8 cellular contexts compared by ENCODE assay signal in the genomic region with DNA sequence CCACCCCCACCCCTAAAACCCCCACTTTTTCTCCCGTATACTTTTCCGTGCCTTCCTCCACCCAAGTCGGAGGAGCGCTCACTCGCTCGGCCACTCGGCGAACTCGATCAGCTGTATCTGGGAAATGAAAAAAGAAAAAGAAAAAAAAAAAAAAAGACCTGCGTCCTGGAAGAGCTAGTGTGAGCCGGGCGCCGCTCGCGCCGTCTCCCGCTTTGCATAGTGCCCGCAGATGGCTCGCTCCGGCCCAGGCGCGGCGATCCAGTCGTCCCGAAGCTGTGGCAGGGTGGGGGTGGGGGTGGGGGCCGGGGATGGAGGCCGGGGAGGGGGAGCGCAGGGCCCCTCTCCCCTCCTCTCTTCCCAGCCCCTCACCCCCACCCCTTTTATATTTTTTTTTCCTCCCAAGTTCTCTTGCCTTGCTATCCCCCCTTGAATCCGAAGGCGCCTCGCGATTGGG. TPM values are rescaled to one million over a fixed set of nuclear protein-coding genes. Genes with fewer than 3 reads are reported as not detected.
DNase-seq lines count a peak whose midpoint lies in the region; ATAC-seq and TF ChIP-seq lines count a peak whose summit lies in the region.

No MANE protein-coding gene starts in this region.

- H3K9me3 ChIP-seq in H9 (ENCODE audit: control insufficient read depth, low read depth, low read length): no peaks in the 10 kb centered on the region
- no peaks in the 10 kb centered on the region for H3K9me3 ChIP-seq in endodermal cell (ENCODE audit: control insufficient read depth, low read length)

- H3K27ac Mint-ChIP-seq in H9 (peak overlapping the region; percentile 70 to 98 (median 82); a peak in 4 of 7 replicates), endodermal cell (peak overlapping the region; percentile 76)
- no peak overlapping the region for H3K27ac Mint-ChIP-seq in natural killer cell treated with Interleukin-12 subunit alpha and Interleukin-12 subunit beta and Interleukin-15 and Interleukin-18, amount 100 ng/mL, for 72 hours

- H2AFZ ChIP-seq in H9 (ENCODE audit: low read length): no peak overlapping the region

- H3K27me3 Mint-ChIP-seq in H9 (ENCODE audit: low read depth) (peaks cover 98% of the 10 kb centered on the region), endodermal cell (ENCODE audit: insufficient read depth) (peaks cover 93% of the 10 kb centered on the region)
- peaks cover 70 to 87% of the 10 kb centered on the region in 2 donors for H3K27me3 Mint-ChIP-seq in natural killer cell treated with Interleukin-12 subunit alpha and Interleukin-12 subunit beta and Interleukin-15 and Interleukin-18, amount 100 ng/mL, for 72 hours

- H3K4me1 ChIP-seq in H9 (ENCODE audit: insufficient read depth, low read length) (no peaks in the 10 kb centered on the region), endodermal cell (ENCODE audit: control insufficient read depth, insufficient read depth, low read length) (peaks cover 26% of the 10 kb centered on the region)

- H4K8ac ChIP-seq in H9 (replicated peaks; ENCODE audit: insufficient read length, low read depth, low read length): no peak overlapping the region

- H4K5ac ChIP-seq in H9 (ENCODE audit: insufficient read length, low read depth, low read length): no peak overlapping the region

- H3K56ac ChIP-seq in H9 (ENCODE audit: insufficient read length, low read depth, low read length): no peak overlapping the region

- no peak overlapping the region for H2BK20ac ChIP-seq in H9 (ENCODE audit: low read depth, low read length, poor library complexity, severe bottlenecking)

- H3K27ac ChIP-seq in H9 (ENCODE audit: insufficient read length, low read depth, low read length): no peak overlapping the region
- peak overlapping the region; percentile 84 for H3K27ac ChIP-seq in endodermal cell (ENCODE audit: low read depth, low read length)

- no peak for DNase-seq in H9
- DNase-seq in NCI-H774 (lab: John Stamatoyannopoulos, UW): peak; percentile 83
- no peak for DNase-seq in endodermal cell
- no peak for DNase-seq in natural killer cell treated with Interleukin-12 subunit alpha and Interleukin-12 subunit beta and Interleukin-15 and Interleukin-18, amount 100 ng/mL, for 72 hours (ENCODE audit: low spot score)
- DNase-seq in cerebellar nuclear complex (lab: John Stamatoyannopoulos, UW): no peak
- no peak for DNase-seq in medulla oblongata (ENCODE audit: extremely low spot score)
- DNase-seq in mucosa of gallbladder (ENCODE audit: low spot score): no peak

- no peak overlapping the region for H3K18ac ChIP-seq in H9 (ENCODE audit: insufficient read length, low read depth, low read length)

- H2BK120ac ChIP-seq in H9 (ENCODE audit: low read depth, low read length, poor library complexity, severe bottlenecking): no peak overlapping the region

- WGBS in H9 (ENCODE audit: extremely low coverage, insufficient read length, low lambda C conversion rate): no CpG with 5 or more reads among the region's 32 CpGs
- 0% methylated on average over 19 of the region's 32 CpGs; no CpG with 5 or more reads in 1 of the 2 experiments for WGBS in endodermal cell (ENCODE audit: insufficient coverage in 1 of 2, insufficient read length in 1 of 2), 2 experiments

- no peak overlapping the region for H4K91ac ChIP-seq in H9 (ENCODE audit: insufficient read length, low read depth, low read length)

- H3K4me3 Mint-ChIP-seq in H9 (peak overlapping the region; percentile 81 to 92), endodermal cell (peak overlapping the region; percentile 78)
- H3K4me3 Mint-ChIP-seq in natural killer cell treated with Interleukin-12 subunit alpha and Interleukin-12 subunit beta and Interleukin-15 and Interleukin-18, amount 100 ng/mL, for 72 hours: peak overlapping the region; percentile 76

- no peak overlapping the region for H3K14ac ChIP-seq in H9 (ENCODE audit: insufficient read depth, low read length)

- no peaks in the 10 kb centered on the region for H3K79me2 ChIP-seq in H9 (ENCODE audit: insufficient read depth, low read length)

- no peaks in the 10 kb centered on the region for H4K20me1 ChIP-seq in H9 (ENCODE audit: control insufficient read depth, insufficient read depth, insufficient read length)

- no peak overlapping the region for H2BK15ac ChIP-seq in H9 (ENCODE audit: low read depth, low read length)

- no peaks in the 10 kb centered on the region for H3K36me3 ChIP-seq in endodermal cell (ENCODE audit: control insufficient read depth, insufficient read depth, low read length)

- no peaks in the 10 kb centered on the region for H3K79me1 ChIP-seq in H9 (ENCODE audit: insufficient read depth, low read depth, low read length, poor library complexity, severe bottlenecking)

- H3K9ac ChIP-seq in H9 (ENCODE audit: extremely low read depth, insufficient read length, low read length) (no peak overlapping the region), endodermal cell (ENCODE audit: extremely low read depth, low read length, poor library complexity, severe bottlenecking) (no peak overlapping the region)

- H3K4me3 ChIP-seq in GM08714 (ENCODE audit: low read length): peak overlapping the region; percentile 56
- H3K4me3 ChIP-seq in endodermal cell (ENCODE audit: low read length): peak overlapping the region; percentile 91

- no peak overlapping the region for H3K23ac ChIP-seq in H9 (ENCODE audit: insufficient read length, low read depth, low read length)

- no peak overlapping the region for H2AK5ac ChIP-seq in H9 (ENCODE audit: insufficient read length, low read length)

- H2BK5ac ChIP-seq in H9 (ENCODE audit: insufficient read length, low read length): no peak overlapping the region

- H3K27me3 ChIP-seq in H9 (ENCODE audit: insufficient read depth, low read length) (peaks cover 52% of the 10 kb centered on the region), endodermal cell (ENCODE audit: control insufficient read depth, insufficient read depth, low read length, poor library complexity, severe bottlenecking) (peaks cover 87% of the 10 kb centered on the region)

- H3T11ph ChIP-seq in H9 (ENCODE audit: low read length): no peak overlapping the region

- H3K36me3 Mint-ChIP-seq in H9 (ENCODE audit: insufficient read depth in 1 of 3, low read depth in 3 of 3) (no peaks in the 10 kb centered on the region), endodermal cell (ENCODE audit: low read depth) (no peaks in the 10 kb centered on the region)
- H3K36me3 Mint-ChIP-seq in natural killer cell treated with Interleukin-12 subunit alpha and Interleukin-12 subunit beta and Interleukin-15 and Interleukin-18, amount 100 ng/mL, for 72 hours: peaks cover 32% of the 10 kb centered on the region

- H3K4ac ChIP-seq in H9 (ENCODE audit: low read depth, low read length): no peak overlapping the region

- H3K4me2 ChIP-seq in H9 (ENCODE audit: insufficient read depth, insufficient read length, low read length): peak overlapping the region; percentile 93

- ATAC-seq in natural killer cell treated with Interleukin-12 subunit alpha and Interleukin-12 subunit beta and Interleukin-15 and Interleukin-18, amount 100 ng/mL, for 72 hours: no peak

- no peaks in the 10 kb centered on the region; a peak in 1 of 5 replicates for H3K9me3 Mint-ChIP-seq in H9
- no peaks in the 10 kb centered on the region for H3K9me3 Mint-ChIP-seq in endodermal cell
- H3K9me3 Mint-ChIP-seq in natural killer cell treated with Interleukin-12 subunit alpha and Interleukin-12 subunit beta and Interleukin-15 and Interleukin-18, amount 100 ng/mL, for 72 hours: peaks cover 3% of the 10 kb centered on the region

- peaks cover 38% of the 10 kb centered on the region for H3K23me2 ChIP-seq in H9 (ENCODE audit: insufficient read length, low read depth, low read length, poor library complexity, severe bottlenecking)

- peaks cover 53 to 62% of the 10 kb centered on the region in 2 experiments for H3K4me1 Mint-ChIP-seq in H9
- peaks cover 45% of the 10 kb centered on the region for H3K4me1 Mint-ChIP-seq in endodermal cell
- peaks cover 22 to 23% of the 10 kb centered on the region in 2 donors for H3K4me1 Mint-ChIP-seq in natural killer cell treated with Interleukin-12 subunit alpha and Interleukin-12 subunit beta and Interleukin-15 and Interleukin-18, amount 100 ng/mL, for 72 hours (ENCODE audit: low read depth in 2 of 2)

- H2BK12ac ChIP-seq in H9 (ENCODE audit: insufficient read length, low read depth, low read length): no peak overlapping the region

- TF ChIP-seq CTCF in H9 (conservative IDR thresholded peaks at IDR 0.05) (no peak), endodermal cell (conservative IDR thresholded peaks at IDR 0.05) (no peak)

RNA-seq across cellular contexts. Expression of a gene that starts 0.3 kb away (rescaled TPM):
- total RNA-seq in H9 (2021): 0.72 and 0.83 TPM in 2 replicates
- total RNA-seq in endodermal cell: 1 to 10 TPM; 1.5 to 3.9 TPM
- polyA plus RNA-seq in endodermal cell (2013, experiment 1 of 2): 6.0 TPM
- 4.8 TPM for polyA plus RNA-seq in endodermal cell (2013, experiment 2 of 2)
- total RNA-seq in natural killer cell treated with Interleukin-12 subunit alpha and Interleukin-12 subunit beta and Interleukin-15 and Interleukin-18, amount 100 ng/mL, for 72 hours: not detected
- total RNA-seq in mucosa of gallbladder: 11.1 TPM

Comparison
In these comparisons a context has a peak if more than half of its experiments do, and no peak if none do; other contexts are left out.
1. H3K27ac Mint-ChIP-seq: peak in H9 (3 of 3) and endodermal cell (single experiment); none in natural killer cell treated with Interleukin-12 subunit alpha and Interleukin-12 subunit beta and Interleukin-15 and Interleukin-18, amount 100 ng/mL, for 72 hours (0 of 2).
2. Peak in every context shown above with its lines, with median percentiles within 50 percentile points of each other: H3K4me3 Mint-ChIP-seq.